ENCODE assay signal across 9 cellular contexts in the genomic region with DNA sequence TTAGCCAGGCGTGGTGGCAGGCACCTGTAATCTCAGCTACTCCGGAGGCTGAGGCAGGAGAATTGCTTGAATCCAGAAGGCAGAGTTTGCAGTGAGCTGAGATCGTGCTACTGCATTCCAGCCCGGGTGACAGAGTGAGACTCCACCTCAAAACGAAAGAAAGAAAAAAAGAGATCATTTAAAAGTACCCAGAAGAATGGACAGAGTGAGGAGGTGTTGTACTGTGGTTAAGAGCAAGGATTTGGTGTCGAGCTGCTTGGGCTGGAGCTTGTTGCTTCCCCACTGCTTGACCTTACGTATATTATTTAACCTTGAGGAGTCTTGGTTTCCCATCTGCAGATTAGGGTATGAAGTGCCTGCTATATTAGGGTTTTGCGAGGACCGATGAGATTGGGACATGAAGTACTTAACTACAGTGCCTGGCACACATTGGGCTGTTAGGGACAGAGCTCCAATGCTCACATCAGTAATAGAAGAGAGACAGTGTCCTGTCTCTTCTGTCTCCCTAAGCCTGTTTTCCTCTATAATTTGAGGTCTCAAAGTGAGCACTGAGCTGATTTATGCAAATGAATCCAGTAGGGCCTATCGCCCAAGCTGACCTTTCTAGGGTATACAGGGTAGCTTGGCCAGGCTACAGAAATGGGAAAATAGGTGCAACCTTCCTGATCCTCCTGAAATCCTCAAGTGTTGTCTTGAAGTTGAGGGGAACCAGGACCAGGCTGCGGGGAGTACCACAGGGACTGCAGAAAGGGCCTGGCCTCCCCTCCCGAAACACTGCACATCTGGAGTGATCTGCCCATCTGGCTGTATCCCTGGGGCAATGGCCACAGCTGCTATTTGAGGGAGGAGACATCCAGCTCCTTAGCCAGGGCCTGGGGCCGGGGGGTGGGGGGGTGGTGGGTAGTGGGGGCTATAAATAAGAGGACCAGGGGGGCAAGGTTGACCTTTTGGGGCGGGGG. TPM values are rescaled to one million over a fixed set of nuclear protein-coding genes. Genes with fewer than 3 reads are reported as not detected.
DNase-seq lines count a peak whose midpoint lies in the region; ATAC-seq and TF ChIP-seq lines count a peak whose summit lies in the region.
"Had no signal": no experiment of that assay in that cellular context is flagged by ENCODE, and none has a peak within 500 bp of the region (broad histone marks: within the 10 kb centered on the region; RNA-seq: fewer than 3 reads in every experiment).

No MANE protein-coding gene starts in this region.

- TF ChIP-seq POLR2A in sigmoid colon (IDR thresholded peaks at IDR 0.05): no peak

- WGBS in sigmoid colon, 2 donors: 77% methylated on average over 14 of the region's 14 CpGs

- H3K36me3 ChIP-seq in CD8-positive, alpha-beta memory T cell (ENCODE audit: insufficient read depth, low read length): no peaks in the 10 kb centered on the region
- H3K36me3 ChIP-seq in cardiac muscle cell (no peaks in the 10 kb centered on the region), sigmoid colon (no peaks in the 10 kb centered on the region)

- CTCF ChIA-PET in CD8-positive, alpha-beta memory T cell (lab: Charles Lee): interaction anchor here (0.8 to 17.5 kb wide), 11 partner anchors 10 to 113 kb away, joined by 3 to 452 read pairs (median 5); a partner anchor contains a TSS
- CTCF ChIA-PET in WTC11 (lab: Charles Lee): interaction anchor here (0.6 to 7.2 kb wide), 16 partner anchors 8 to 121 kb away, joined by 3 to 111 read pairs (median 6); a partner anchor contains a TSS
- CTCF ChIA-PET in GM10248 (lab: Yijun Ruan, JAX): interaction anchor here (1.3 to 23.4 kb wide), 8 partner anchors 7 to 112 kb away, joined by 4 to 685 read pairs (median 70); a partner anchor contains a TSS

- no peak for TF ChIP-seq EP300 in sigmoid colon (IDR thresholded peaks at IDR 0.05)

- no peak overlapping the region for H3K4me3 Mint-ChIP-seq in CD8-positive, alpha-beta memory T cell
- H3K4me3 Mint-ChIP-seq in WTC11: no peak overlapping the region

- peaks cover 56 to 80% (median 76%) of the 10 kb centered on the region in 3 donors for H3K4me1 Mint-ChIP-seq in CD8-positive, alpha-beta memory T cell
- peaks cover 37% of the 10 kb centered on the region for H3K4me1 Mint-ChIP-seq in WTC11

- H3K9me3 ChIP-seq in CD8-positive, alpha-beta memory T cell (ENCODE audit: low read length): no peaks in the 10 kb centered on the region
- no peaks in the 10 kb centered on the region for H3K9me3 ChIP-seq in cardiac muscle cell (ENCODE audit: low read depth)
- no peaks in the 10 kb centered on the region for H3K9me3 ChIP-seq in sigmoid colon

- H3K4me1 ChIP-seq in CD8-positive, alpha-beta memory T cell (ENCODE audit: insufficient read depth, low read length): peaks cover 94% of the 10 kb centered on the region
- peaks cover 21% of the 10 kb centered on the region for H3K4me1 ChIP-seq in cardiac muscle cell (ENCODE audit: low read depth)
- H3K4me1 ChIP-seq in sigmoid colon: peaks cover 0 to 65% (median 62%) of the 10 kb centered on the region in 4 donors

- H3K27me3 ChIP-seq in CD8-positive, alpha-beta memory T cell (ENCODE audit: insufficient read depth, low read length, poor library complexity, severe bottlenecking): no peaks in the 10 kb centered on the region
- H3K27me3 ChIP-seq in cardiac muscle cell (no peaks in the 10 kb centered on the region), sigmoid colon (no peaks in the 10 kb centered on the region)

- intact Hi-C loops in sigmoid colon (cut with DNase I): loop anchor here (10.0 kb wide), 1 partner anchor 743 kb away; no protein-coding TSS in a partner anchor

- peak overlapping the region in 3 of 8 donors; percentile 23 to 74 (median 35) for H3K27ac Mint-ChIP-seq in CD8-positive, alpha-beta memory T cell
- peak overlapping the region; percentile 50 for H3K27ac Mint-ChIP-seq in WTC11

- no peaks in the 10 kb centered on the region for H3K27me3 Mint-ChIP-seq in CD8-positive, alpha-beta memory T cell
- H3K27me3 Mint-ChIP-seq in WTC11 (ENCODE audit: low read depth): peaks cover 4% of the 10 kb centered on the region; the same call in 1 of the 2 replicates

- H3K27ac ChIP-seq in CD8-positive, alpha-beta memory T cell (ENCODE audit: low read depth, low read length): peak overlapping the region; percentile 28
- H3K27ac ChIP-seq in cardiac muscle cell: peak overlapping the region; percentile 77
- H3K27ac ChIP-seq in sigmoid colon: peak overlapping the region; percentile 83 to 99 (median 98)

- DNase-seq in CD8-positive, alpha-beta memory T cell: no peak
- no peak for DNase-seq in WTC11 (ENCODE audit: low spot score)
- DNase-seq in cardiac muscle cell (ENCODE audit: low read depth in 1 of 2, low spot score in 1 of 2): no peak
- no peak for DNase-seq in sigmoid colon
- DNase-seq in GM10248 (ENCODE audit: extremely low spot score): no peak
- DNase-seq in putamen (ENCODE audit: low spot score): no peak
- DNase-seq: NCI-H2081 treated with DMSO at 0.1 percent for 48 hours had no signal

- no peak for TF ChIP-seq CTCF in WTC11 (IDR thresholded peaks at IDR 0.05)
- no peak for TF ChIP-seq CTCF in cardiac muscle cell (IDR thresholded peaks at IDR 0.05; ENCODE audit: low read depth, low read length)
- TF ChIP-seq CTCF in sigmoid colon (IDR thresholded peaks at IDR 0.05): no peak
- no peak for TF ChIP-seq CTCF in GM10248 (IDR thresholded peaks at IDR 0.05; ENCODE audit: control extremely low read depth, extremely low read depth, low read depth, missing control alignments)

- peak; percentile 5; the same call in 1 of the 2 replicates for ATAC-seq in WTC11
- no peak for ATAC-seq in HG03432 (IDR thresholded peaks at IDR 0.05; ENCODE audit: unreplicated experiment)
- ATAC-seq in HG02884 (IDR thresholded peaks at IDR 0.05; ENCODE audit: unreplicated experiment): no peak

- POLR2A ChIA-PET in CD8-positive, alpha-beta memory T cell (lab: Charles Lee): interaction anchor here (0.7 to 2.3 kb wide), 4 partner anchors 10 to 84 kb away, joined by 3 to 6 read pairs (median 3); no protein-coding TSS in a partner anchor
- POLR2A ChIA-PET in WTC11 (lab: Charles Lee): interaction anchor here (0.6 to 2.3 kb wide), 7 partner anchors 7 to 175 kb away, joined by 3 to 14 read pairs (median 4); a partner anchor contains a TSS
- POLR2A ChIA-PET in GM10248 (lab: Yijun Ruan, JAX): interaction anchor here (1.6 kb wide), 1 partner anchor 14 kb away, joined by 3 read pairs; no protein-coding TSS in a partner anchor

- H3K9me3 Mint-ChIP-seq in CD8-positive, alpha-beta memory T cell: no peaks in the 10 kb centered on the region
- H3K9me3 Mint-ChIP-seq in WTC11: no peaks in the 10 kb centered on the region

- peak overlapping the region; percentile 12 for H3K4me3 ChIP-seq in CD8-positive, alpha-beta memory T cell (ENCODE audit: low read length)
- H3K4me3 ChIP-seq in cardiac muscle cell: no peak overlapping the region
- no peak overlapping the region for H3K4me3 ChIP-seq in sigmoid colon

- no peaks in the 10 kb centered on the region for H3K36me3 Mint-ChIP-seq in CD8-positive, alpha-beta memory T cell
- H3K36me3 Mint-ChIP-seq in WTC11: no peaks in the 10 kb centered on the region

TF ChIP-seq in WTC11, 78 proteins besides CTCF, POLR2A, EP300 and RAD21 (continues in another document):
- TF ChIP-seq, protein P1, sequence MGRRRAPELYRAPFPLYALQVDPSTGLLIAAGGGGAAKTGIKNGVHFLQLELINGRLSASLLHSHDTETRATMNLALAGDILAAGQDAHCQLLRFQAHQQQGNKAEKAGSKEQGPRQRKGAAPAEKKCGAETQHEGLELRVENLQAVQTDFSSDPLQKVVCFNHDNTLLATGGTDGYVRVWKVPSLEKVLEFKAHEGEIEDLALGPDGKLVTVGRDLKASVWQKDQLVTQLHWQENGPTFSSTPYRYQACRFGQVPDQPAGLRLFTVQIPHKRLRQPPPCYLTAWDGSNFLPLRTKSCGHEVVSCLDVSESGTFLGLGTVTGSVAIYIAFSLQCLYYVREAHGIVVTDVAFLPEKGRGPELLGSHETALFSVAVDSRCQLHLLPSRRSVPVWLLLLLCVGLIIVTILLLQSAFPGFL (CRISPR knock-in tag; IDR thresholded peaks at IDR 0.05; ENCODE audit: borderline replicate concordance): no peak
- TF ChIP-seq, protein P2, sequence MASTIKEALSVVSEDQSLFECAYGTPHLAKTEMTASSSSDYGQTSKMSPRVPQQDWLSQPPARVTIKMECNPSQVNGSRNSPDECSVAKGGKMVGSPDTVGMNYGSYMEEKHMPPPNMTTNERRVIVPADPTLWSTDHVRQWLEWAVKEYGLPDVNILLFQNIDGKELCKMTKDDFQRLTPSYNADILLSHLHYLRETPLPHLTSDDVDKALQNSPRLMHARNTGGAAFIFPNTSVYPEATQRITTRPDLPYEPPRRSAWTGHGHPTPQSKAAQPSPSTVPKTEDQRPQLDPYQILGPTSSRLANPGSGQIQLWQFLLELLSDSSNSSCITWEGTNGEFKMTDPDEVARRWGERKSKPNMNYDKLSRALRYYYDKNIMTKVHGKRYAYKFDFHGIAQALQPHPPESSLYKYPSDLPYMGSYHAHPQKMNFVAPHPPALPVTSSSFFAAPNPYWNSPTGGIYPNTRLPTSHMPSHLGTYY (CRISPR knock-in tag; IDR thresholded peaks at IDR 0.05): no peak
- TF ChIP-seq GABPB1 (CRISPR knock-in tag; IDR thresholded peaks at IDR 0.05): no peak
- no peak for TF ChIP-seq CBFB (CRISPR knock-in tag; IDR thresholded peaks at IDR 0.05; ENCODE audit: low read depth)
- TF ChIP-seq RELA (CRISPR knock-in tag; IDR thresholded peaks at IDR 0.05; ENCODE audit: borderline replicate concordance): no peak
- no peak for TF ChIP-seq MYBL2 (CRISPR knock-in tag; IDR thresholded peaks at IDR 0.05)
- TF ChIP-seq ZNF121 (CRISPR knock-in tag; IDR thresholded peaks at IDR 0.05): no peak
- TF ChIP-seq, protein P3, sequence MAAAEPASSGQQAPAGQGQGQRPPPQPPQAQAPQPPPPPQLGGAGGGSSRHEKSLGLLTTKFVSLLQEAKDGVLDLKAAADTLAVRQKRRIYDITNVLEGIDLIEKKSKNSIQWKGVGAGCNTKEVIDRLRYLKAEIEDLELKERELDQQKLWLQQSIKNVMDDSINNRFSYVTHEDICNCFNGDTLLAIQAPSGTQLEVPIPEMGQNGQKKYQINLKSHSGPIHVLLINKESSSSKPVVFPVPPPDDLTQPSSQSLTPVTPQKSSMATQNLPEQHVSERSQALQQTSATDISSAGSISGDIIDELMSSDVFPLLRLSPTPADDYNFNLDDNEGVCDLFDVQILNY (CRISPR knock-in tag; IDR thresholded peaks at IDR 0.05): no peak

RNA-seq across cellular contexts. Expression of a gene that starts 8.6 kb away (rescaled TPM):
- total RNA-seq in CD8-positive, alpha-beta memory T cell: 100 to 1,000 TPM; 206 to 207 TPM
- polyA plus RNA-seq in CD8-positive, alpha-beta memory T cell: 23.1 TPM
- total RNA-seq in WTC11 (2021) (89.9 to 111 TPM (median 94.7 TPM) in 3 replicates), cardiac muscle cell (43.3 and 93.0 TPM in 2 replicates), sigmoid colon (10 to 100 TPM; 45.3 to 79.2 (median 53.1) TPM)
- polyA plus RNA-seq in cardiac muscle cell (43.7 and 55.9 TPM in 2 replicates), sigmoid colon (10 to 100 TPM in 2 of 3 donors, 1 to 10 TPM in 1; 6.5 to 44.8 (median 16.8) TPM)

RNA-seq across cellular contexts. Expression of a gene that starts 55.2 kb away (rescaled TPM):
- total RNA-seq in CD8-positive, alpha-beta memory T cell: 10 to 100 TPM; 10.9 to 11.5 TPM
- polyA plus RNA-seq in CD8-positive, alpha-beta memory T cell: 9.1 TPM
- total RNA-seq in WTC11 (2021) (13.5 to 16.8 TPM (median 13.8 TPM) in 3 replicates), cardiac muscle cell (23.3 and 26.2 TPM in 2 replicates), sigmoid colon (10 to 100 TPM; 30.3 to 46.6 (median 32.2) TPM)
- polyA plus RNA-seq in cardiac muscle cell (28.9 and 29.2 TPM in 2 replicates), sigmoid colon (10 to 100 TPM in 2 of 3 donors, 1 to 10 TPM in 1; 6.9 to 14.2 (median 12.0) TPM)

Comparison
In these comparisons a context has a peak if more than half of its experiments do, and no peak if none do; other contexts are left out.
1. H3K27ac ChIP-seq: peak in every context shown above with its lines; median percentile 98 in sigmoid colon; 77 in cardiac muscle cell; 28 in CD8-positive, alpha-beta memory T cell.